In genomic region chr5:61657010-61657409, GRCh38 we compare ENCODE assay signal across 22 cellular contexts.
DNase-seq lines count a peak whose midpoint lies in the region; ATAC-seq, FAIRE-seq and TF ChIP-seq lines count a peak whose summit lies in the region.
"Had no signal": no experiment of that assay in that cellular context is flagged by ENCODE, and none has a peak within 500 bp of the region (broad histone marks: within the 10 kb centered on the region; RNA-seq: fewer than 3 reads in every experiment).

No MANE protein-coding gene starts in this region.

- peak; percentile 85 for TF ChIP-seq EP300 in neural cell (conservative IDR thresholded peaks at IDR 0.05; ENCODE audit: poor library complexity, severe bottlenecking)

- DNase-seq in GM12892 (ENCODE audit: insufficient read length) (no peak), endodermal cell (no peak), retina (peak; percentile 62), type B pancreatic cell (ENCODE audit: extremely low spot score, unreplicated experiment) (no peak), NCI-H2196 (lab: John Stamatoyannopoulos, UW; ENCODE audit: unreplicated experiment) (no peak)
- no peak for DNase-seq in activated T-helper 2 cell treated with anti-CD3 and anti-CD28 coated beads, Interferon-gamma antibody, Interleukin-2, Interleukin-4, amounts not matched to agents 10 μg/mL and 5 μg/mL and 100 μg/mL, durations not matched to agents 14 hours and 24 hours and 36 hours (ENCODE audit: low spot score)
- DNase-seq: AML-193; Caco-2; CD4-positive, alpha-beta T cell; GDM1; GM23248; HCEC 1CT; IMR-90 had no signal

- no peaks in the 10 kb centered on the region for H4K20me1 ChIP-seq in neural cell (ENCODE audit: insufficient read depth)

- H3F3A ChIP-seq in neural cell (ENCODE audit: insufficient read depth, low read length, poor library complexity, severe bottlenecking): no peaks in the 10 kb centered on the region

- H3K4me2 ChIP-seq in neural cell (ENCODE audit: low read length): peak overlapping the region; percentile 18
- H3K4me2 ChIP-seq: A549 had no signal

- no peaks in the 10 kb centered on the region for H3K9me2 ChIP-seq in neural cell (ENCODE audit: insufficient read depth, low read length)

- no peak overlapping the region for H3K4me3 ChIP-seq in endodermal cell (ENCODE audit: low read length)
- peak overlapping the region; percentile 18 for H3K4me3 ChIP-seq in neural cell (ENCODE audit: low read length)
- H3K4me3 ChIP-seq: A549, GM23248 had no signal

- H3K27me3 Mint-ChIP-seq in endodermal cell (ENCODE audit: insufficient read depth) (peaks cover 4% of the 10 kb centered on the region), type B pancreatic cell (peaks cover 13% of the 10 kb centered on the region)
- H3K27me3 Mint-ChIP-seq in activated T-helper 2 cell treated with anti-CD3 and anti-CD28 coated beads, Interferon-gamma antibody, Interleukin-2, Interleukin-4, amounts not matched to agents 10 μg/mL and 5 μg/mL and 100 μg/mL, durations not matched to agents 14 hours and 24 hours and 36 hours (ENCODE audit: low read depth): peaks cover 18% of the 10 kb centered on the region

- H2AFZ ChIP-seq in neural cell (ENCODE audit: low read depth, low read length): no peak overlapping the region
- H2AFZ ChIP-seq: GM23248 had no signal

- H3K4me1 Mint-ChIP-seq in endodermal cell (peaks cover 20% of the 10 kb centered on the region), type B pancreatic cell (ENCODE audit: unreplicated experiment) (peaks cover 22% of the 10 kb centered on the region)
- peaks cover 2% of the 10 kb centered on the region for H3K4me1 Mint-ChIP-seq in activated T-helper 2 cell treated with anti-CD3 and anti-CD28 coated beads, Interferon-gamma antibody, Interleukin-2, Interleukin-4, amounts not matched to agents 10 μg/mL and 5 μg/mL and 100 μg/mL, durations not matched to agents 14 hours and 24 hours and 36 hours (ENCODE audit: low read depth)

- no peaks in the 10 kb centered on the region for H3K79me2 ChIP-seq in neural cell (replicated peaks; ENCODE audit: insufficient read depth, low read length)

- H3K9ac ChIP-seq in endodermal cell (ENCODE audit: extremely low read depth, low read length, poor library complexity, severe bottlenecking) (no peak overlapping the region), neural cell (ENCODE audit: low read length) (peak overlapping the region; percentile 13)
- H3K9ac ChIP-seq: GM23248 had no signal

- H3K27ac Mint-ChIP-seq in endodermal cell: no peak overlapping the region
- H3K27ac Mint-ChIP-seq in type B pancreatic cell: no peak overlapping the region
- no peak overlapping the region for H3K27ac Mint-ChIP-seq in activated T-helper 2 cell treated with anti-CD3 and anti-CD28 coated beads, Interferon-gamma antibody, Interleukin-2, Interleukin-4, amounts not matched to agents 10 μg/mL and 5 μg/mL and 100 μg/mL, durations not matched to agents 14 hours and 24 hours and 36 hours
- H3K27ac Mint-ChIP-seq: CD4-positive, alpha-beta T cell had no signal

- H3K27ac ChIP-seq in endodermal cell (ENCODE audit: low read depth, low read length) (peak overlapping the region; percentile 5), neural cell (ENCODE audit: low read length) (peak overlapping the region; percentile 45)
- H3K27ac ChIP-seq: 22Rv1, C4-2B, GM23248 had no signal

- H3K36me3 ChIP-seq in endodermal cell (ENCODE audit: control insufficient read depth, insufficient read depth, low read length): no peaks in the 10 kb centered on the region
- H3K36me3 ChIP-seq in neural cell (ENCODE audit: insufficient read depth, low read length): no peaks in the 10 kb centered on the region

- ATAC-seq in HG02763 (IDR thresholded peaks at IDR 0.05; ENCODE audit: unreplicated experiment): no peak
- ATAC-seq: A549 had no signal

- peaks cover 6% of the 10 kb centered on the region for H3K4me1 ChIP-seq in endodermal cell (ENCODE audit: control insufficient read depth, insufficient read depth, low read length)
- H3K4me1 ChIP-seq: Caco-2 had no signal

- H3K9me3 Mint-ChIP-seq in endodermal cell (no peaks in the 10 kb centered on the region), type B pancreatic cell (no peaks in the 10 kb centered on the region)
- H3K9me3 Mint-ChIP-seq in activated T-helper 2 cell treated with anti-CD3 and anti-CD28 coated beads, Interferon-gamma antibody, Interleukin-2, Interleukin-4, amounts not matched to agents 10 μg/mL and 5 μg/mL and 100 μg/mL, durations not matched to agents 14 hours and 24 hours and 36 hours: no peaks in the 10 kb centered on the region
- H3K9me3 Mint-ChIP-seq: CD4-positive, alpha-beta T cell had no signal

- no peak for TF ChIP-seq RAD21 in neural cell (conservative IDR thresholded peaks at IDR 0.05)

- H3K27me3 ChIP-seq in endodermal cell (ENCODE audit: control insufficient read depth, insufficient read depth, low read length, poor library complexity, severe bottlenecking): no peaks in the 10 kb centered on the region
- no peaks in the 10 kb centered on the region for H3K27me3 ChIP-seq in neural cell (ENCODE audit: insufficient read depth, low read depth, low read length)

- TF ChIP-seq POLR2A in GM12892 (IDR thresholded peaks at IDR 0.05; ENCODE audit: low read depth, low read length): no peak

- 88% methylated on average over 7 of the region's 7 CpGs; no CpG with 5 or more reads in 1 of the 2 experiments for WGBS in endodermal cell (ENCODE audit: insufficient coverage in 1 of 2, insufficient read length in 1 of 2), 2 experiments

- intact Hi-C loops in activated T-helper 2 cell treated with anti-CD3 and anti-CD28 coated beads, Interferon-gamma antibody, Interleukin-2, Interleukin-4, amounts not matched to agents 10 μg/mL and 5 μg/mL and 100 μg/mL, durations not matched to agents 14 hours and 24 hours and 36 hours (cut with micrococcal nuclease): loop anchor here (5.0 to 10.0 kb wide), 4 partner anchors 250 to 702 kb away; partner anchors contain the start of gene SMIM15

- peak; percentile 17 for FAIRE-seq in GM12892 (lab: Jason Lieb, UNC)
- FAIRE-seq: A549, D721Med, GM19239, H54, HTR-8/SVneo had no signal

- no peaks in the 10 kb centered on the region for H3K36me3 Mint-ChIP-seq in endodermal cell (ENCODE audit: low read depth)
- no peaks in the 10 kb centered on the region for H3K36me3 Mint-ChIP-seq in type B pancreatic cell
- no peaks in the 10 kb centered on the region for H3K36me3 Mint-ChIP-seq in activated T-helper 2 cell treated with anti-CD3 and anti-CD28 coated beads, Interferon-gamma antibody, Interleukin-2, Interleukin-4, amounts not matched to agents 10 μg/mL and 5 μg/mL and 100 μg/mL, durations not matched to agents 14 hours and 24 hours and 36 hours (ENCODE audit: low read depth)

- TF ChIP-seq CTCF in endodermal cell (conservative IDR thresholded peaks at IDR 0.05): no peak
- TF ChIP-seq CTCF in neural cell (IDR thresholded peaks at IDR 0.05; ENCODE audit: poor library complexity, severe bottlenecking): no peak
- no peak for TF ChIP-seq CTCF in type B pancreatic cell (conservative IDR thresholded peaks at IDR 0.05)

- H3K9me3 ChIP-seq in endodermal cell (ENCODE audit: control insufficient read depth, low read length) (no peaks in the 10 kb centered on the region), neural cell (ENCODE audit: low read length) (no peaks in the 10 kb centered on the region)
- H3K9me3 ChIP-seq: A549, Caco-2 had no signal

- H3K4me3 Mint-ChIP-seq in endodermal cell (no peak overlapping the region), type B pancreatic cell (no peak overlapping the region)
- no peak overlapping the region for H3K4me3 Mint-ChIP-seq in activated T-helper 2 cell treated with anti-CD3 and anti-CD28 coated beads, Interferon-gamma antibody, Interleukin-2, Interleukin-4, amounts not matched to agents 10 μg/mL and 5 μg/mL and 100 μg/mL, durations not matched to agents 14 hours and 24 hours and 36 hours (ENCODE audit: low read depth)
- H3K4me3 Mint-ChIP-seq: CD4-positive, alpha-beta T cell had no signal

TF ChIP-seq in neural cell, 6 proteins besides CTCF, POLR2A, EP300 and RAD21:
- TF ChIP-seq POLR2AphosphoS5 (IDR thresholded peaks at IDR 0.05) (peak; percentile 54), SMC3 (conservative IDR thresholded peaks at IDR 0.05; ENCODE audit: poor library complexity) (peak; percentile 22), EZH2 (IDR thresholded peaks at IDR 0.05; ENCODE audit: borderline replicate concordance, insufficient read depth, low read length, poor library complexity, severe bottlenecking) (no peak), TAF1 (IDR thresholded peaks at IDR 0.05; ENCODE audit: low read depth) (no peak), MXI1 (conservative IDR thresholded peaks at IDR 0.05; ENCODE audit: poor library complexity, severe bottlenecking) (no peak)
- TF ChIP-seq, protein P1, sequence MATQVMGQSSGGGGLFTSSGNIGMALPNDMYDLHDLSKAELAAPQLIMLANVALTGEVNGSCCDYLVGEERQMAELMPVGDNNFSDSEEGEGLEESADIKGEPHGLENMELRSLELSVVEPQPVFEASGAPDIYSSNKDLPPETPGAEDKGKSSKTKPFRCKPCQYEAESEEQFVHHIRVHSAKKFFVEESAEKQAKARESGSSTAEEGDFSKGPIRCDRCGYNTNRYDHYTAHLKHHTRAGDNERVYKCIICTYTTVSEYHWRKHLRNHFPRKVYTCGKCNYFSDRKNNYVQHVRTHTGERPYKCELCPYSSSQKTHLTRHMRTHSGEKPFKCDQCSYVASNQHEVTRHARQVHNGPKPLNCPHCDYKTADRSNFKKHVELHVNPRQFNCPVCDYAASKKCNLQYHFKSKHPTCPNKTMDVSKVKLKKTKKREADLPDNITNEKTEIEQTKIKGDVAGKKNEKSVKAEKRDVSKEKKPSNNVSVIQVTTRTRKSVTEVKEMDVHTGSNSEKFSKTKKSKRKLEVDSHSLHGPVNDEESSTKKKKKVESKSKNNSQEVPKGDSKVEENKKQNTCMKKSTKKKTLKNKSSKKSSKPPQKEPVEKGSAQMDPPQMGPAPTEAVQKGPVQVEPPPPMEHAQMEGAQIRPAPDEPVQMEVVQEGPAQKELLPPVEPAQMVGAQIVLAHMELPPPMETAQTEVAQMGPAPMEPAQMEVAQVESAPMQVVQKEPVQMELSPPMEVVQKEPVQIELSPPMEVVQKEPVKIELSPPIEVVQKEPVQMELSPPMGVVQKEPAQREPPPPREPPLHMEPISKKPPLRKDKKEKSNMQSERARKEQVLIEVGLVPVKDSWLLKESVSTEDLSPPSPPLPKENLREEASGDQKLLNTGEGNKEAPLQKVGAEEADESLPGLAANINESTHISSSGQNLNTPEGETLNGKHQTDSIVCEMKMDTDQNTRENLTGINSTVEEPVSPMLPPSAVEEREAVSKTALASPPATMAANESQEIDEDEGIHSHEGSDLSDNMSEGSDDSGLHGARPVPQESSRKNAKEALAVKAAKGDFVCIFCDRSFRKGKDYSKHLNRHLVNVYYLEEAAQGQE (IDR thresholded peaks at IDR 0.05; ENCODE audit: borderline replicate concordance): no peak
